12 cellular contexts compared by ENCODE assay signal in the genomic region with DNA sequence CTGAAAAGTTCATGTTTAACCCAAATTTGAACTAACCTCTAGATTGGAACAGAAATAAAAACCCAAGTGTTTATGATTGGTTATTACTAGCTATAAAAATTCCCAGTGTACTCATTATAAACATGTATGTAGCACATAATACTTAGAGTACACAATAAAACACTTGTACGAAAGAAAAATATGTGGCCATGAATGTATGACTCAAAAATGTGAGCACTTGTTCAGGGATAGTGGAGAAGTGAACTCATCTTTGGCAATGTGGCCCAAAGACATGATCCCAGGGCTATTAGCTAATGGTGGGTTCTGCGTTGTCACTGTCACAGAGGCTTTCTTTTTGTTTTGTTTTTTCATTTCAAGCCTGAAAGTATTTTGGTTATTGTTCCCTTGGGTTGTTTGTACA.
"Had no signal": no experiment of that assay in that cellular context is flagged by ENCODE, and none has a peak within 500 bp of the region (broad histone marks: within the 10 kb centered on the region; RNA-seq: fewer than 3 reads in every experiment).

No MANE protein-coding gene starts in this region.

- H3K27me3 ChIP-seq: vagina had no signal

- H3K9me3 ChIP-seq: heart left ventricle, neutrophil, vagina had no signal

- H3K36me3 ChIP-seq: heart left ventricle, neutrophil, vagina had no signal

- DNase-seq: activated CD4-positive, alpha-beta T cell treated with anti-CD3 and anti-CD28 coated beads, Interleukin-2, amount 10 ng/mL, durations not matched to agents 7 days and 5 days; activated CD8-positive, alpha-beta memory T cell treated with anti-CD3 and anti-CD28 coated beads, Interleukin-2, amount 50 U/mL, for 48 hours; activated gamma-delta T cell treated with Interleukin-2 at 50 U/mL for 16 hours; amygdala; effector memory CD8-positive, alpha-beta T cell; heart left ventricle; natural killer cell; right cardiac atrium; small intestine had no signal

- H3K27ac ChIP-seq: heart left ventricle, neutrophil, vagina had no signal

- H3K4me3 ChIP-seq: heart left ventricle, lung, vagina had no signal
